Comparison of ENCODE assay signal across 22 cellular contexts in genomic region chr4:158195297-158195696, GRCh38.
"Had no signal": no experiment of that assay in that cellular context is flagged by ENCODE, and none has a peak within 500 bp of the region (broad histone marks: within the 10 kb centered on the region; RNA-seq: fewer than 3 reads in every experiment).

No MANE protein-coding gene starts in this region.

- H3K4me3 ChIP-seq: colonic mucosa, heart left ventricle, lung, spleen, tibial nerve, upper lobe of right lung, vagina had no signal

- H3K36me3 ChIP-seq: colonic mucosa, neutrophil, spleen, upper lobe of right lung, vagina had no signal

- H3K9me3 ChIP-seq: colonic mucosa, heart left ventricle, neutrophil, spleen, tibial nerve, upper lobe of right lung, vagina had no signal

- H3K27me3 ChIP-seq: colonic mucosa, heart left ventricle, neutrophil, spleen, tibial nerve, upper lobe of right lung, vagina had no signal

- H3K4me1 ChIP-seq: colonic mucosa, spleen, upper lobe of right lung had no signal

- DNase-seq: colonic mucosa; dermis blood vessel endothelial cell; effector CD4-positive, alpha-beta T cell; endodermal cell; heart left ventricle; hippocampal formation; left colon; left ventricle myocardium superior; mesendoderm; naive B cell; posterior cingulate gyrus; spleen; stimulated activated CD4-positive, alpha-beta T cell treated with anti-CD3 and anti-CD28 coated beads, Interleukin-15, amount 100 ng/mL, for 24 hours; stimulated activated CD4-positive, alpha-beta T cell treated with anti-CD3 and anti-CD28 coated beads, Interleukin-1b, Interleukin-23, amount 100 ng/mL, for 48 hours; stimulated activated CD4-positive, alpha-beta T cell treated with anti-CD3 and anti-CD28 coated beads, Interleukin-4, amount 100 ng/mL, for 24 hours; stimulated activated naive B cell treated with anti-CD40 and anti-IgM and Interleukin-4, amounts not matched to agents 10 μg/mL and 1 μg/mL and 100 μg/mL, for 72 hours; stimulated activated naive CD8-positive, alpha-beta T cell treated with anti-CD3 and anti-CD28 coated beads, Interleukin-15, amount 100 ng/mL, for 72 hours; upper lobe of right lung had no signal

- H3K27ac ChIP-seq: colonic mucosa, heart left ventricle, neutrophil, spleen, tibial nerve, upper lobe of right lung, vagina had no signal
